In genomic region chr19:5291588-5292193, GRCh38 we compare ENCODE assay signal across 10 cellular contexts. TPM values are rescaled to one million over a fixed set of nuclear protein-coding genes. Genes with fewer than 3 reads are reported as not detected.
DNase-seq lines count a peak whose midpoint lies in the region; ATAC-seq, FAIRE-seq and TF ChIP-seq lines count a peak whose summit lies in the region.
"Had no signal": no experiment of that assay in that cellular context is flagged by ENCODE, and none has a peak within 500 bp of the region (broad histone marks: within the 10 kb centered on the region; RNA-seq: fewer than 3 reads in every experiment).

No MANE protein-coding gene starts in this region.

- peaks cover 23% of the 10 kb centered on the region for H3K79me2 ChIP-seq in K562 (ENCODE audit: control insufficient read depth, insufficient read depth, low read length)

- peaks cover 25% of the 10 kb centered on the region for H3K4me1 Mint-ChIP-seq in HFFc6 (ENCODE audit: low read depth)
- H3K4me1 Mint-ChIP-seq in memory B cell = peaks cover 27% of the 10 kb centered on the region

- POLR2A ChIA-PET in K562 (lab: Yijun Ruan, JAX) = interaction anchor here (0.7 to 2.1 kb wide), 4 partner anchors 9 to 17 kb away, joined by 3 to 15 read pairs (median 8); no protein-coding TSS in a partner anchor

- H3K27me3 ChIP-seq in K562 (ENCODE audit: control insufficient read depth in 2 of 2, insufficient read depth in 2 of 2, low read length in 2 of 2) (peaks cover 0 to 9% of the 10 kb centered on the region in 2 experiments; a peak in 1 of 5 replicates), stomach (peaks cover 0 to 28% (median 11%) of the 10 kb centered on the region in 3 donors)

- no peak overlapping the region for H2AFZ ChIP-seq in K562 (ENCODE audit: low read depth, low read length)

- H3K9me3 ChIP-seq in K562 (replicated peaks; ENCODE audit: control insufficient read depth, insufficient read depth, low read depth, low read length) (no peaks in the 10 kb centered on the region), stomach (no peaks in the 10 kb centered on the region)

- in situ Hi-C loops in K562 (cut with MboI) = no loop called here

- H3K4me3 ChIP-seq in K562 (0 out of 2 replicates have a peak overlapping the region, but pooled peaks have one; percentile 72), stomach (peak overlapping the region; percentile 63 to 86 (median 84))

- DNase-seq in HFFc6 = no peak
- no peak for DNase-seq in K562 (ENCODE audit: extremely low read depth in 1 of 4, low spot score in 3 of 4)
- DNase-seq in memory B cell (ENCODE audit: low spot score in 2 of 2) = no peak
- DNase-seq in stomach = no peak
- DNase-seq in dedifferentiated amniotic fluid mesenchymal stem cell (ENCODE audit: extremely low spot score) = no peak
- DNase-seq in NCI-H1436 (lab: John Stamatoyannopoulos, UW) = no peak
- DNase-seq: NCI-H524 had no signal

- CTCF ChIA-PET in K562 (lab: Yijun Ruan, JAX; ENCODE audit: low intra/inter-chr PET ratio) = no interaction called here

- WGBS in K562 (ENCODE audit: insufficient coverage, low coverage, missing lambda C conversion rate) = 66% methylated on average over 7 of the region's 8 CpGs
- 61 to 81% (median 74%) methylated on average over 8 of the region's 8 CpGs for WGBS in stomach, 5 donors

- peak; percentile 46 for FAIRE-seq in K562 (lab: Jason Lieb, UNC)
- FAIRE-seq: TTC549 had no signal

- ATAC-seq in K562 (no peak), memory B cell (ENCODE audit: low read depth) (no peak), GM19467 (IDR thresholded peaks at IDR 0.05; ENCODE audit: unreplicated experiment) (no peak), GM21825 (IDR thresholded peaks at IDR 0.05; ENCODE audit: unreplicated experiment) (no peak)

- H4K20me1 ChIP-seq in K562 (replicated peaks; ENCODE audit: control insufficient read depth, insufficient read depth, low read length) = peaks cover 18% of the 10 kb centered on the region; the same call in 1 of the 2 replicates

- peak overlapping the region; percentile 50 to 94; a peak in 2 of 4 replicates for H3K9ac ChIP-seq in K562 (ENCODE audit: insufficient read depth in 1 of 2, low read depth in 2 of 2, low read length in 2 of 2)

- BruUV-seq in K562 (replicated peaks; lab: Mats Ljungman, UMichigan) = TSS peak; percentile 68

- H3K9me3 Mint-ChIP-seq in HFFc6 (no peaks in the 10 kb centered on the region), memory B cell (peaks cover 1% of the 10 kb centered on the region)

- H3K36me3 ChIP-seq in K562 (ENCODE audit: control insufficient read depth, insufficient read depth, low read length) (no peaks in the 10 kb centered on the region), stomach (no peaks in the 10 kb centered on the region)

- H3K4me3 Mint-ChIP-seq in HFFc6 (peak overlapping the region; percentile 86), memory B cell (peak overlapping the region; percentile 63)

- H3K36me3 Mint-ChIP-seq in HFFc6 (ENCODE audit: low read depth) (no peaks in the 10 kb centered on the region), memory B cell (no peaks in the 10 kb centered on the region)

- peak overlapping the region; percentile 73 for H3K4me2 ChIP-seq in K562 (ENCODE audit: insufficient read depth, low read length)

- no peak for TF ChIP-seq POLR2A in K562 (conservative IDR thresholded peaks at IDR 0.05)
- no peak for TF ChIP-seq POLR2A in stomach (IDR thresholded peaks at IDR 0.05)

- no peak for TF ChIP-seq RAD21 in K562 (CRISPR knock-in tag; conservative IDR thresholded peaks at IDR 0.05 in 1 of 2, IDR thresholded peaks at IDR 0.05 in 1 of 2)

- no peak overlapping the region for H3K27ac Mint-ChIP-seq in HFFc6
- H3K27ac Mint-ChIP-seq in memory B cell = no peak overlapping the region

- H3K9me1 ChIP-seq in K562 (ENCODE audit: control insufficient read depth, insufficient read depth, low read length) = no peaks in the 10 kb centered on the region

- intact Hi-C loops in K562 (cut with micrococcal nuclease) (no loop called here), stomach (cut with DNase I; ENCODE audit: low total_unique reads) (no loop called here)

- TF ChIP-seq CTCF in HFFc6 (IDR thresholded peaks at IDR 0.05) (no peak), K562 (IDR thresholded peaks at IDR 0.05 in 2 of 3, conservative IDR thresholded peaks at IDR 0.05 in 1 of 3; ENCODE audit: insufficient read depth in 2 of 3, low read depth in 1 of 3, low read length in 3 of 3) (no peak), stomach (IDR thresholded peaks at IDR 0.05) (no peak)

- H3K27ac ChIP-seq in K562 (ENCODE audit: extremely low read depth, low read depth, low read length) = no peak overlapping the region
- peak overlapping the region in 4 of 5 donors; percentile 25 to 87 (median 68) for H3K27ac ChIP-seq in stomach

- no peak for TF ChIP-seq EP300 in K562 (IDR thresholded peaks at IDR 0.05; ENCODE audit: low read length)
- TF ChIP-seq EP300 in stomach (IDR thresholded peaks at IDR 0.05) = no peak

- no peaks in the 10 kb centered on the region; the same call in 1 of the 2 replicates for H3K27me3 Mint-ChIP-seq in HFFc6 (ENCODE audit: insufficient read depth)
- H3K27me3 Mint-ChIP-seq in memory B cell = peaks cover 32% of the 10 kb centered on the region

- H3K4me1 ChIP-seq in K562 (replicated peaks in 1 of 2; ENCODE audit: control insufficient read depth in 2 of 2, insufficient read depth in 2 of 2, low read length in 2 of 2) (peaks cover 22 to 67% of the 10 kb centered on the region in 2 experiments), stomach (peaks cover 39 to 75% (median 68%) of the 10 kb centered on the region in 4 donors)

TF ChIP-seq in K562, 482 proteins besides CTCF, POLR2A, EP300 and RAD21 (continues in another document):
- peak; percentile 68 to 78 for TF ChIP-seq KDM1A (IDR thresholded peaks at IDR 0.05)
- TF ChIP-seq ZFP36 (IDR thresholded peaks at IDR 0.05; ENCODE audit: low read depth, low read length, partially characterized antibody) = peak; percentile 97
- TF ChIP-seq HDAC2 (IDR thresholded peaks at IDR 0.05) = 0 out of 2 replicates have a peak, but pooled peaks have one; percentile 21
- TF ChIP-seq NFRKB (IDR thresholded peaks at IDR 0.05; ENCODE audit: low read depth) = no peak
- TF ChIP-seq E2F3 (CRISPR knock-in tag; IDR thresholded peaks at IDR 0.05) = no peak
- TF ChIP-seq ZNF175 (CRISPR knock-in tag; IDR thresholded peaks at IDR 0.05; ENCODE audit: low read depth) = no peak
- no peak for TF ChIP-seq ZNF586 (CRISPR knock-in tag; conservative IDR thresholded peaks at IDR 0.05)
- TF ChIP-seq FOXP1 (CRISPR knock-in tag; IDR thresholded peaks at IDR 0.05) = no peak
- no peak for TF ChIP-seq HSF4 (CRISPR knock-in tag; IDR thresholded peaks at IDR 0.05; ENCODE audit: borderline replicate concordance)
- peak; percentile 9 for TF ChIP-seq GTF3C2 (IDR thresholded peaks at IDR 0.05; ENCODE audit: borderline replicate concordance, extremely low read depth, insufficient read length)
- peak; percentile 39 for TF ChIP-seq DACH1 (IDR thresholded peaks at IDR 0.05; ENCODE audit: partially characterized antibody)
- TF ChIP-seq RBM39 (optimal IDR thresholded peaks at IDR 0.05; ENCODE audit: low read depth, low read length) = no peak
- TF ChIP-seq SMARCA5 (IDR thresholded peaks at IDR 0.05) = peak; percentile 57; the same call in 1 of the 2 replicates
- peak; percentile 38 for TF ChIP-seq RBM25 (IDR thresholded peaks at IDR 0.05; ENCODE audit: low read depth, low read length, severe bottlenecking)
- TF ChIP-seq ZNF143 (CRISPR knock-in tag; IDR thresholded peaks at IDR 0.05) = no peak
- TF ChIP-seq BCOR (IDR thresholded peaks at IDR 0.05) = peak; percentile 81

RNA-seq across cellular contexts. Expression of gene PTPRS, which starts 48.9 kb away (rescaled TPM):
- 100 to 1,000 TPM in 2 of 6 experiments, 10 to 100 TPM in 4; 78.4 to 102 (median 96.8) TPM for total RNA-seq in HFFc6 (2021; fragmentation: NEBNext Ultra II Directional; extraction: Animal tissue kit (Norgen Biotek cat#: 25700))
- total RNA-seq in K562 (2011; cell fraction: chromatin; rRNA removed; ENCODE audit: low replicate concordance) = 79.8 and 180 TPM in 2 replicates
- total RNA-seq in K562 (2011; cell fraction: nucleolus; rRNA removed) = 97.4 and 130 TPM in 2 replicates
- 85.8 and 89.2 TPM in 2 replicates for total RNA-seq in K562 (2011; cell fraction: nucleoplasm; rRNA removed)
- 26.4 and 28.0 TPM in 2 replicates for total RNA-seq in K562 (2014; rRNA removed)
- total RNA-seq in K562 (2014; rRNA removed; fragmentation: Illumina TruSeq; extraction: Trizol) = 6.1 and 6.7 TPM in 2 replicates
- 14.1 and 15.1 TPM in 2 replicates for total RNA-seq in K562 (2015; rRNA removed; fragmentation: Illumina TruSeq; extraction: Trizol)
- total RNA-seq in K562 (2021) = 45.2 and 49.4 TPM in 2 replicates
- polyA plus RNA-seq in K562 (2011; rRNA removed) = 14.9 and 17.4 TPM in 2 replicates
- 14.3 and 32.7 TPM in 2 replicates for polyA plus RNA-seq in K562 (2011; cell fraction: cytosol; rRNA removed)
- polyA plus RNA-seq in K562 (2011; cell fraction: nucleus; rRNA removed) = 54.1 and 106 TPM in 2 replicates
- polyA plus RNA-seq in K562 (2012) = 23.1 and 29.5 TPM in 2 replicates
- 8.3 and 10.7 TPM in 2 replicates for polyA plus RNA-seq in K562 (2014; fragmentation: Illumina TruSeq; extraction: Trizol)
- polyA plus RNA-seq in K562 (2014; fragmentation: Nextera tagmentation; extraction: Ambion mirVana) = 1 to 10 TPM; 1.1 to 1.2 TPM
- 26.9 and 27.4 TPM in 2 replicates for polyA plus RNA-seq in K562 (2014; rRNA removed)
- polyA minus RNA-seq in K562 (2011; rRNA and poly(A)+ RNA removed) = 11.5 and 28.9 TPM in 2 replicates
- polyA minus RNA-seq in K562 (2011; cell fraction: cytosol; rRNA and poly(A)+ RNA removed) = 41.9 and 44.2 TPM in 2 replicates
- polyA minus RNA-seq in K562 (2011; cell fraction: nucleus; rRNA and poly(A)+ RNA removed) = 27.2 and 33.5 TPM in 2 replicates
- total RNA-seq in stomach = 100 to 1,000 TPM in 2 of 5 donors, 10 to 100 TPM in 3; 50.8 to 142 (median 67.4) TPM
- polyA plus RNA-seq in stomach = 1 to 10 TPM; 6.9 to 9.9 (median 7.0) TPM
